In the genomic region with DNA sequence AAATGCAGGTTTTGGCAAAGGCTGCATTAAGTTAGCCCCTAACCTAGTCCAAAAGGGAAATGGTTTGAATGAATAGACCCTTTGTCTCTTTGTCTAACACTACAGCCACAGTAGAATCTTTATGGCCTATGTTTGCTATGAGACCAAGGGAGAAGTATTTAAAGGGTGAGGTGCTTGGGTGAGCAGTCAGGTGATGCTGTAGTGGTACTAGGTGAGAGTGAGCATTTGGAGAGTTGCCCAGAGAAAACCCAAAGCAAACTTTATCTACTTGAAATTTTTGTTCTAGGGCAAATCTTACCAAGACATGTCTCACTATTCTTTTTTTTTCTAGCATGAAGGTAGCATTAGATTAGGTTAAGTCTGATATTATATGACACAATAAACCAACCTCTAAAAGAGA, we compare ENCODE assay signal across 36 cellular contexts.
"Had no signal": no experiment of that assay in that cellular context is flagged by ENCODE, and none has a peak within 500 bp of the region (broad histone marks: within the 10 kb centered on the region; RNA-seq: fewer than 3 reads in every experiment).

No MANE protein-coding gene starts in this region.

- H3K27ac Mint-ChIP-seq: activated B cell treated with CpG ODN at 0.5 μM for 24 hours; activated CD4-positive, alpha-beta memory T cell treated with anti-CD3 and anti-CD28 coated beads for 36 hours; activated naive CD4-positive, alpha-beta T cell treated with anti-CD3 and anti-CD28 coated beads, Interleukin-2, amount 10 ng/mL, durations not matched to agents 7 days and 5 days; activated naive CD8-positive, alpha-beta T cell; activated naive CD8-positive, alpha-beta T cell treated with anti-CD3 and anti-CD28 coated beads, Interleukin-2, amount 50 U/mL, for 24 hours had no signal

- ATAC-seq: activated naive CD8-positive, alpha-beta T cell treated with anti-CD3 and anti-CD28 coated beads, Interleukin-2, amount 50 U/mL, for 24 hours; PC-3; SK-N-SH treated with all-trans-retinoic acid at 6 μM for 48 hours had no signal

- H3K4me1 Mint-ChIP-seq: activated B cell treated with CpG ODN at 0.5 μM for 24 hours; activated naive CD4-positive, alpha-beta T cell treated with anti-CD3 and anti-CD28 coated beads, Interleukin-2, amount 10 ng/mL, durations not matched to agents 7 days and 5 days; activated naive CD8-positive, alpha-beta T cell treated with anti-CD3 and anti-CD28 coated beads, Interleukin-2, amount 50 U/mL, for 24 hours; central memory CD8-positive, alpha-beta T cell had no signal

- H3K4me1 ChIP-seq: Peyer's patch, SJSA1 had no signal

- H3K4me3 Mint-ChIP-seq: activated B cell treated with CpG ODN at 0.5 μM for 24 hours; activated CD4-positive, alpha-beta memory T cell treated with anti-CD3 and anti-CD28 coated beads for 36 hours; activated naive CD4-positive, alpha-beta T cell treated with anti-CD3 and anti-CD28 coated beads, Interleukin-2, amount 10 ng/mL, durations not matched to agents 7 days and 5 days; activated naive CD8-positive, alpha-beta T cell; activated naive CD8-positive, alpha-beta T cell treated with anti-CD3 and anti-CD28 coated beads, Interleukin-2, amount 50 U/mL, for 24 hours; central memory CD8-positive, alpha-beta T cell had no signal

- H3K27me3 Mint-ChIP-seq: activated B cell treated with CpG ODN at 0.5 μM for 24 hours; activated CD4-positive, alpha-beta memory T cell treated with anti-CD3 and anti-CD28 coated beads for 36 hours; activated naive CD4-positive, alpha-beta T cell treated with anti-CD3 and anti-CD28 coated beads, Interleukin-2, amount 10 ng/mL, durations not matched to agents 7 days and 5 days; activated naive CD8-positive, alpha-beta T cell; activated naive CD8-positive, alpha-beta T cell treated with anti-CD3 and anti-CD28 coated beads, Interleukin-2, amount 50 U/mL, for 24 hours; central memory CD8-positive, alpha-beta T cell had no signal

- H3K36me3 Mint-ChIP-seq: activated CD4-positive, alpha-beta memory T cell treated with anti-CD3 and anti-CD28 coated beads for 36 hours; activated naive CD4-positive, alpha-beta T cell treated with anti-CD3 and anti-CD28 coated beads, Interleukin-2, amount 10 ng/mL, durations not matched to agents 7 days and 5 days; activated naive CD8-positive, alpha-beta T cell had no signal

- H3K4me3 ChIP-seq: MG63, Peyer's patch, SJSA1 had no signal

- H3K27me3 ChIP-seq: brain microvascular endothelial cell, MG63, Peyer's patch, SJSA1 had no signal

- DNase-seq: activated B cell treated with CpG ODN at 0.5 μM for 24 hours; activated CD4-positive, alpha-beta memory T cell treated with anti-CD3 and anti-CD28 coated beads for 36 hours; activated CD4-positive, alpha-beta T cell treated with anti-CD3 and anti-CD28 coated beads for 4 hours; activated CD4-positive, alpha-beta T cell treated with anti-CD3 and anti-CD28 coated beads, Interleukin-2, amount 50 U/mL, for 1 hour; activated CD4-positive, CD25-positive, alpha-beta regulatory T cell treated with anti-CD3 and anti-CD28 coated beads, Interleukin-2, amount 50 U/mL, for 72 hours; activated CD8-positive, alpha-beta memory T cell treated with anti-CD3 and anti-CD28 coated beads, Interleukin-2, amount 50 U/mL, for 48 hours; activated effector memory CD4-positive, alpha-beta T cell treated with Interleukin-2 at 50 U/mL for 16 hours; activated naive CD4-positive, alpha-beta T cell treated with anti-CD3 and anti-CD28 coated beads, Interleukin-2, amount 10 ng/mL, durations not matched to agents 7 days and 5 days; activated naive CD8-positive, alpha-beta T cell treated with anti-CD3 and anti-CD28 coated beads, Interleukin-2, amount 50 U/mL, for 24 hours; activated T-cell treated with anti-CD3 and anti-CD28 coated beads, Interleukin-2, amount 50 U/mL, for 48 hours; aorta; brain microvascular endothelial cell; Kasumi-1; MG63; NCI-H1048; NCI-H1105 treated with DMSO at 0.1 percent for 48 hours; NCI-H1436; NCI-H1694; NCI-H1930; NCI-H2081 treated with DMSO at 0.1 percent for 48 hours; NCI-H226; NCI-H446 treated with DMSO at 0.1 percent for 48 hours; NCI-H524; NK-92 treated with Interleukin-12 subunit alpha and Interleukin-12 subunit beta, amount 100 ng/mL, for 24 hours; PC-3; Peyer's patch; RPMI8226; SHP77 treated with DMSO at 0.1 percent for 48 hours; T-helper 1 cell; T-helper 2 cell; T-helper 9 cell had no signal

- H3K27ac ChIP-seq: brain microvascular endothelial cell, Peyer's patch, SJSA1, VCaP had no signal

- H3K36me3 ChIP-seq: brain microvascular endothelial cell, MG63, Peyer's patch, SJSA1 had no signal
